Comparison of ENCODE assay signal across 24 cellular contexts in genomic region chr21:14080040-14080763, GRCh38.
"Had no signal": no experiment of that assay in that cellular context is flagged by ENCODE, and none has a peak within 500 bp of the region (broad histone marks: within the 10 kb centered on the region; RNA-seq: fewer than 3 reads in every experiment).

No MANE protein-coding gene starts in this region.

- H3K36me3 ChIP-seq: brain microvascular endothelial cell, heart right ventricle, right lobe of liver had no signal

- H3K4me3 Mint-ChIP-seq: activated CD8-positive, alpha-beta T cell treated with anti-CD3 and anti-CD28 coated beads, Interleukin-2, amount 10 ng/mL, durations not matched to agents 7 days and 5 days; activated T-cell treated with anti-CD3 and anti-CD28 coated beads, Interleukin-2, amount 50 U/mL, for 24 hours; activated T-helper 17 cell treated with anti-CD3 and anti-CD28 coated beads, Interleukin-2, amount 50 U/mL, for 72 hours; naive thymus-derived CD8-positive, alpha-beta T cell; stimulated activated effector memory CD8-positive, alpha-beta T cell treated with anti-CD3 and anti-CD28 coated beads, Interleukin-12 subunit alpha, Interleukin-12 subunit beta, amount 100 ng/mL, for 72 hours; stimulated activated naive CD8-positive, alpha-beta T cell treated with anti-CD3 and anti-CD28 coated beads, Interleukin-15, amount 100 ng/mL, for 72 hours; T-cell; T-helper 2 cell treated with Interferon-gamma antibody and Interleukin-4, amounts not matched to agents 5 μg/mL and 100 μg/mL, for 36 hours had no signal

- H3K27ac ChIP-seq: brain microvascular endothelial cell, esophagus squamous epithelium, gastroesophageal sphincter, heart right ventricle, right lobe of liver, tibial artery, WERI-Rb-1 had no signal

- H3K36me3 Mint-ChIP-seq: stimulated activated effector memory CD8-positive, alpha-beta T cell treated with anti-CD3 and anti-CD28 coated beads, Interleukin-12 subunit alpha, Interleukin-12 subunit beta, amount 100 ng/mL, for 72 hours; T-cell had no signal

- DNase-seq: activated CD4-positive, alpha-beta T cell treated with anti-CD3 and anti-CD28 coated beads for 1 hour; activated CD4-positive, alpha-beta T cell treated with anti-CD3 and anti-CD28 coated beads, Interleukin-2, amount 50 U/mL, for 1 hour; activated CD8-positive, alpha-beta T cell treated with anti-CD3 and anti-CD28 coated beads, Interleukin-2, amount 10 ng/mL, durations not matched to agents 7 days and 5 days; activated T-cell treated with anti-CD3 and anti-CD28 coated beads, Interleukin-2, amount 50 U/mL, for 24 hours; aorta; brain microvascular endothelial cell; caudate nucleus; esophagus squamous epithelium; heart right ventricle; naive thymus-derived CD8-positive, alpha-beta T cell; nucleus accumbens; right lobe of liver; small intestine; stimulated activated CD4-positive, alpha-beta T cell treated with anti-CD3 and anti-CD28 coated beads, Interleukin-2, amount 100 ng/mL, for 24 hours; stimulated activated naive CD8-positive, alpha-beta T cell treated with anti-CD3 and anti-CD28 coated beads, Interleukin-15, amount 100 ng/mL, for 72 hours; T-cell; tibial artery; WERI-Rb-1 had no signal

- ATAC-seq: activated CD8-positive, alpha-beta T cell treated with anti-CD3 and anti-CD28 coated beads, Interleukin-2, amount 10 ng/mL, durations not matched to agents 7 days and 5 days; activated naive CD4-positive, alpha-beta T cell treated with anti-CD3 and anti-CD28 coated beads, Interleukin-2, amount 50 U/mL, for 72 hours; activated T-helper 17 cell treated with anti-CD3 and anti-CD28 coated beads, Interleukin-2, amount 50 U/mL, for 72 hours; gastroesophageal sphincter; naive thymus-derived CD8-positive, alpha-beta T cell; right lobe of liver; stimulated activated effector memory CD8-positive, alpha-beta T cell treated with anti-CD3 and anti-CD28 coated beads, Interleukin-12 subunit alpha, Interleukin-12 subunit beta, amount 100 ng/mL, for 72 hours; stimulated activated naive CD8-positive, alpha-beta T cell treated with anti-CD3 and anti-CD28 coated beads, Interleukin-15, amount 100 ng/mL, for 72 hours; T-cell had no signal

- H3K9me3 ChIP-seq: right lobe of liver had no signal

- H3K4me1 ChIP-seq: esophagus squamous epithelium, gastroesophageal sphincter, heart right ventricle, right lobe of liver, tibial artery had no signal

- H3K4me1 Mint-ChIP-seq: activated T-helper 17 cell treated with anti-CD3 and anti-CD28 coated beads, Interleukin-2, amount 50 U/mL, for 72 hours; naive thymus-derived CD8-positive, alpha-beta T cell; stimulated activated effector memory CD8-positive, alpha-beta T cell treated with anti-CD3 and anti-CD28 coated beads, Interleukin-12 subunit alpha, Interleukin-12 subunit beta, amount 100 ng/mL, for 72 hours; stimulated activated naive CD8-positive, alpha-beta T cell treated with anti-CD3 and anti-CD28 coated beads, Interleukin-15, amount 100 ng/mL, for 72 hours had no signal

- H3K27me3 ChIP-seq: brain microvascular endothelial cell, esophagus squamous epithelium, gastroesophageal sphincter, heart right ventricle, right lobe of liver, tibial artery had no signal

- H3K27ac Mint-ChIP-seq: activated CD8-positive, alpha-beta T cell treated with anti-CD3 and anti-CD28 coated beads, Interleukin-2, amount 10 ng/mL, durations not matched to agents 7 days and 5 days; activated T-cell treated with anti-CD3 and anti-CD28 coated beads, Interleukin-2, amount 50 U/mL, for 24 hours; activated T-helper 17 cell treated with anti-CD3 and anti-CD28 coated beads, Interleukin-2, amount 50 U/mL, for 72 hours; stimulated activated effector memory CD8-positive, alpha-beta T cell treated with anti-CD3 and anti-CD28 coated beads, Interleukin-12 subunit alpha, Interleukin-12 subunit beta, amount 100 ng/mL, for 72 hours; T-cell; T-helper 2 cell treated with Interferon-gamma antibody and Interleukin-4, amounts not matched to agents 5 μg/mL and 100 μg/mL, for 36 hours had no signal

- H3K27me3 Mint-ChIP-seq: activated T-cell treated with anti-CD3 and anti-CD28 coated beads, Interleukin-2, amount 50 U/mL, for 24 hours; activated T-helper 17 cell treated with anti-CD3 and anti-CD28 coated beads, Interleukin-2, amount 50 U/mL, for 72 hours; naive thymus-derived CD8-positive, alpha-beta T cell; stimulated activated naive CD8-positive, alpha-beta T cell treated with anti-CD3 and anti-CD28 coated beads, Interleukin-15, amount 100 ng/mL, for 72 hours; T-cell had no signal

- H3K4me3 ChIP-seq: esophagus squamous epithelium, gastroesophageal sphincter, heart right ventricle, lung, right lobe of liver, tibial artery had no signal
